In the genomic region with DNA sequence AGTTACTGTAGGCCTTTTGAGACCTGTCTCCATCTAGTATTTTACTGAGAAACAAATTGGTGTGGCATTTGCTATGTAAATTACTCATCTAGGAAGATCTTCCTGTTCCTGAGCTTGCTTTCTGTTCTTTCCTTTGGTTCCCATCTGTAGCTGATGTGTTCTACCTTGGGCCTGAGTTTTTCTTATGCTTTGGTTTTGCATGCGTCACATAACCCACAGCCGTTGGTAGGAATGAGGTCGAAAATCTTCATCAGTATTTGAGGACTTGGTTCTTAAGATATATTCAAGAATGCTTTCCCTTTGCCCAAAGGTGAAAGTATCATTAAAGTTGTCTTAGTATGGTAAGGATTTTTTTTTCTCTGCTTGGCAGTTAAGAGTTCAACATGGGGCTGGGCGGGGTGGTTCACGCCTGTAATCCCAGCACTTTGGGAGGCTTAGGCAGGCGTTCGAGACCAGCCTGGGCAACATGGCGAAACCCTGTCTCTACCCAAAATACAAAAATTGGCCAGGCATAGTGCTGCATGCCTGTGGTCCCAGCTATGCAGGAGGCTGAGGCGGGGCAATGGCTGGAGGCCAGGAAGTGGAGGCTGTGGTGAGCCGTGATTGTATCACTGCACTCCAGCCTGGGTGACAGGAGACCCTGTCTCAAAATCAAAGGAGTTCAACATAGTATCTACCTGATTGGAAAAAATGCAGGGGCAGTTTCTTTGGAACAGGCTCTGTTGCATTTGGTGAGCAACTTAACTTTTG, we compare ENCODE assay signal across 19 cellular contexts. TPM values are rescaled to one million over a fixed set of nuclear protein-coding genes. Genes with fewer than 3 reads are reported as not detected.
DNase-seq lines count a peak whose midpoint lies in the region; ATAC-seq and TF ChIP-seq lines count a peak whose summit lies in the region.
"Had no signal": no experiment of that assay in that cellular context is flagged by ENCODE, and none has a peak within 500 bp of the region (broad histone marks: within the 10 kb centered on the region; RNA-seq: fewer than 3 reads in every experiment).

No MANE protein-coding gene starts in this region.

- H3K4me2 ChIP-seq in SK-N-SH, result no peak overlapping the region

- H3K4me1 ChIP-seq in SK-N-SH (ENCODE audit: control insufficient read depth in 1 of 2, insufficient read depth in 2 of 2, low read depth in 1 of 2, low read length in 1 of 2), result peaks cover 12 to 39% of the 10 kb centered on the region in 2 experiments

- POLR2A ChIA-PET in SK-N-SH (lab: Yijun Ruan, JAX), result no interaction called here
- POLR2A ChIA-PET in naive thymus-derived CD8-positive, alpha-beta T cell (lab: Charles Lee), result no interaction called here

- H3K9me3 ChIP-seq in SK-N-SH, result no peaks in the 10 kb centered on the region
- H3K9me3 ChIP-seq: colonic mucosa, pancreas, thyroid gland had no signal

- H3K36me3 Mint-ChIP-seq in naive thymus-derived CD8-positive, alpha-beta T cell, result peaks cover 9 to 96% (median 42%) of the 10 kb centered on the region in 3 donors

- DNase-seq in SK-N-SH (no peak), HCEC 1CT (peak; percentile 12), astrocyte of the cerebellum (ENCODE audit: low read depth) (peak; percentile 49), islet precursor cell (peak; percentile 64), NCI-H510A (lab: John Stamatoyannopoulos, UW) (no peak), NCI-H526 (lab: John Stamatoyannopoulos, UW) (no peak)
- no peak for DNase-seq in naive thymus-derived CD8-positive, alpha-beta T cell
- DNase-seq: activated T-cell treated with anti-CD3 and anti-CD28 coated beads for 4 hours; C1 segment of cervical spinal cord; colonic mucosa; DMS79; NCI-H2081; NCI-H748 treated with DMSO at 0.1 percent for 48 hours; pancreas; stimulated activated CD4-positive, alpha-beta T cell treated with anti-CD3 and anti-CD28 coated beads, Interleukin-4, amount 100 ng/mL, for 4 hours; thyroid gland had no signal

- H3K27ac Mint-ChIP-seq in naive thymus-derived CD8-positive, alpha-beta T cell, result peak overlapping the region in 4 of 10 donors; percentile 0 to 60 (median 8)

- ATAC-seq in SK-N-SH treated with all-trans-retinoic acid at 6 μM for 48 hours, result no peak
- ATAC-seq in naive thymus-derived CD8-positive, alpha-beta T cell, result no peak
- ATAC-seq: pancreas had no signal

- peaks cover 2 to 17% (median 10%) of the 10 kb centered on the region in 4 donors for H3K4me1 Mint-ChIP-seq in naive thymus-derived CD8-positive, alpha-beta T cell

- peaks cover 53% of the 10 kb centered on the region for H4K20me1 ChIP-seq in SK-N-SH (ENCODE audit: insufficient read depth)

- no peaks in the 10 kb centered on the region for H3K9me2 ChIP-seq in SK-N-SH

- WGBS in SK-N-SH (ENCODE audit: low lambda C conversion rate), result 82% methylated on average over 10 of the region's 10 CpGs

- H3K9me3 Mint-ChIP-seq in naive thymus-derived CD8-positive, alpha-beta T cell, result peaks cover 0 to under 1% (median 0%) of the 10 kb centered on the region in 9 donors

- H3K36me3 ChIP-seq in SK-N-SH (replicated peaks in 1 of 2; ENCODE audit: control insufficient read depth in 1 of 2, insufficient read depth in 2 of 2, low read length in 1 of 2), result peaks cover 66 to 83% of the 10 kb centered on the region in 2 experiments

- H3F3A ChIP-seq in SK-N-SH (replicated peaks; ENCODE audit: insufficient read depth), result peaks cover 41% of the 10 kb centered on the region

- H2AFZ ChIP-seq in SK-N-SH (ENCODE audit: low read depth), result no peak overlapping the region

- TF ChIP-seq CTCF in SK-N-SH (IDR thresholded peaks at IDR 0.05), result no peak
- no peak for TF ChIP-seq CTCF in astrocyte of the cerebellum (IDR thresholded peaks at IDR 0.05; ENCODE audit: low read depth, low read length, missing control alignments)

- H3K4me3 ChIP-seq in SK-N-SH (ENCODE audit: low read depth in 2 of 2, low read length in 1 of 2), result no peak overlapping the region
- H3K4me3 ChIP-seq in astrocyte of the cerebellum (ENCODE audit: low read depth, low read length), result no peak overlapping the region
- H3K4me3 ChIP-seq: colonic mucosa, pancreas, thyroid gland had no signal

- peaks cover 72% of the 10 kb centered on the region for H3K79me2 ChIP-seq in SK-N-SH (ENCODE audit: insufficient read depth)

- in situ Hi-C loops in astrocyte of the cerebellum (cut with HindIII; ENCODE audit: low sequenced_read_pairs), result no loop called here

- H3K27ac ChIP-seq in SK-N-SH (ENCODE audit: low read depth in 2 of 2, low read length in 1 of 2), result peak overlapping the region in 1 of 2 experiments; percentile 15; a peak in 1 of 4 replicates
- H3K27ac ChIP-seq: 22Rv1, colonic mucosa, pancreas, thyroid gland had no signal

- no peak for TF ChIP-seq RAD21 in SK-N-SH (IDR thresholded peaks at IDR 0.05; ENCODE audit: low read length)

- CTCF ChIA-PET in SK-N-SH (lab: Yijun Ruan, JAX), result interaction anchor here (0.7 to 1.1 kb wide), 2 partner anchors 37 to 154 kb away, joined by 3 to 4 read pairs; no protein-coding TSS in a partner anchor

- H3K4me3 Mint-ChIP-seq in naive thymus-derived CD8-positive, alpha-beta T cell, result no peak overlapping the region
- H3K4me3 Mint-ChIP-seq: activated naive CD8-positive, alpha-beta T cell had no signal

- no peak for TF ChIP-seq EP300 in SK-N-SH (IDR thresholded peaks at IDR 0.05; ENCODE audit: borderline replicate concordance in 1 of 2, low read depth in 1 of 2, low read length in 1 of 2)

- no peak overlapping the region for H3K9ac ChIP-seq in SK-N-SH

- H3K27me3 Mint-ChIP-seq in naive thymus-derived CD8-positive, alpha-beta T cell, result no peaks in the 10 kb centered on the region
- H3K27me3 Mint-ChIP-seq: activated naive CD8-positive, alpha-beta T cell had no signal

- no peaks in the 10 kb centered on the region for H3K27me3 ChIP-seq in SK-N-SH (ENCODE audit: insufficient read depth)
- H3K27me3 ChIP-seq: colonic mucosa, pancreas, thyroid gland had no signal

TF ChIP-seq in SK-N-SH, 30 proteins besides CTCF, POLR2A, EP300 and RAD21 (continues in another document):
- peak; percentile 16; the same call in 1 of the 2 replicates for TF ChIP-seq TCF12 (IDR thresholded peaks at IDR 0.05)
- TF ChIP-seq, protein P1, sequence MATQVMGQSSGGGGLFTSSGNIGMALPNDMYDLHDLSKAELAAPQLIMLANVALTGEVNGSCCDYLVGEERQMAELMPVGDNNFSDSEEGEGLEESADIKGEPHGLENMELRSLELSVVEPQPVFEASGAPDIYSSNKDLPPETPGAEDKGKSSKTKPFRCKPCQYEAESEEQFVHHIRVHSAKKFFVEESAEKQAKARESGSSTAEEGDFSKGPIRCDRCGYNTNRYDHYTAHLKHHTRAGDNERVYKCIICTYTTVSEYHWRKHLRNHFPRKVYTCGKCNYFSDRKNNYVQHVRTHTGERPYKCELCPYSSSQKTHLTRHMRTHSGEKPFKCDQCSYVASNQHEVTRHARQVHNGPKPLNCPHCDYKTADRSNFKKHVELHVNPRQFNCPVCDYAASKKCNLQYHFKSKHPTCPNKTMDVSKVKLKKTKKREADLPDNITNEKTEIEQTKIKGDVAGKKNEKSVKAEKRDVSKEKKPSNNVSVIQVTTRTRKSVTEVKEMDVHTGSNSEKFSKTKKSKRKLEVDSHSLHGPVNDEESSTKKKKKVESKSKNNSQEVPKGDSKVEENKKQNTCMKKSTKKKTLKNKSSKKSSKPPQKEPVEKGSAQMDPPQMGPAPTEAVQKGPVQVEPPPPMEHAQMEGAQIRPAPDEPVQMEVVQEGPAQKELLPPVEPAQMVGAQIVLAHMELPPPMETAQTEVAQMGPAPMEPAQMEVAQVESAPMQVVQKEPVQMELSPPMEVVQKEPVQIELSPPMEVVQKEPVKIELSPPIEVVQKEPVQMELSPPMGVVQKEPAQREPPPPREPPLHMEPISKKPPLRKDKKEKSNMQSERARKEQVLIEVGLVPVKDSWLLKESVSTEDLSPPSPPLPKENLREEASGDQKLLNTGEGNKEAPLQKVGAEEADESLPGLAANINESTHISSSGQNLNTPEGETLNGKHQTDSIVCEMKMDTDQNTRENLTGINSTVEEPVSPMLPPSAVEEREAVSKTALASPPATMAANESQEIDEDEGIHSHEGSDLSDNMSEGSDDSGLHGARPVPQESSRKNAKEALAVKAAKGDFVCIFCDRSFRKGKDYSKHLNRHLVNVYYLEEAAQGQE (IDR thresholded peaks at IDR 0.05; ENCODE audit: low read depth, low read length), result no peak

TF ChIP-seq in SK-N-SH treated with all-trans-retinoic acid at 6 μM for 48 hours, 23 proteins besides CTCF, POLR2A, EP300 and RAD21 (continues in another document):
- TF ChIP-seq RARB (CRISPR knock-in tag; IDR thresholded peaks at IDR 0.05) (no peak), SNAI2 (CRISPR knock-in tag; IDR thresholded peaks at IDR 0.05) (no peak), TOX (CRISPR knock-in tag; IDR thresholded peaks at IDR 0.05; ENCODE audit: borderline replicate concordance) (no peak), ARNTL (CRISPR knock-in tag; IDR thresholded peaks at IDR 0.05; ENCODE audit: borderline replicate concordance, low read depth) (no peak), ZC3H10 (CRISPR knock-in tag; IDR thresholded peaks at IDR 0.05) (no peak), ESRRG (CRISPR knock-in tag; IDR thresholded peaks at IDR 0.05) (no peak), CSDC2 (CRISPR knock-in tag; IDR thresholded peaks at IDR 0.05) (no peak)

RNA-seq across cellular contexts. Expression of gene IST1, which starts 28.8 kb away (rescaled TPM):
- 133 and 187 TPM in 2 replicates for polyA plus RNA-seq in SK-N-SH (2012; rRNA removed)
- 123 and 127 TPM in 2 replicates for polyA plus RNA-seq in SK-N-SH (2012; cell fraction: cytosol; rRNA removed)
- 213 and 350 TPM in 2 replicates for polyA plus RNA-seq in SK-N-SH (2012; cell fraction: nucleus; rRNA removed)
- total RNA-seq in naive thymus-derived CD8-positive, alpha-beta T cell, result 100 to 1,000 TPM; 270 to 298 TPM
- polyA plus RNA-seq in naive thymus-derived CD8-positive, alpha-beta T cell, result 100 to 1,000 TPM; 115 to 161 (median 115) TPM

RNA-seq across cellular contexts. Expression of gene ZNF821, which starts 40.1 kb away (rescaled TPM):
- 7.7 and 8.8 TPM in 2 replicates for polyA plus RNA-seq in SK-N-SH (2012; rRNA removed)
- 5.7 and 7.4 TPM in 2 replicates for polyA plus RNA-seq in SK-N-SH (2012; cell fraction: cytosol; rRNA removed)
- polyA plus RNA-seq in SK-N-SH (2012; cell fraction: nucleus; rRNA removed), result 13.5 and 21.4 TPM in 2 replicates
- total RNA-seq in naive thymus-derived CD8-positive, alpha-beta T cell, result 1 to 10 TPM; 4.3 to 5.1 TPM
- polyA plus RNA-seq in naive thymus-derived CD8-positive, alpha-beta T cell, result 1 to 10 TPM; 4.3 to 5.4 (median 4.9) TPM

Comparison
In these comparisons a context has a peak if more than half of its experiments do, and no peak if none do; other contexts are left out.
1. DNase-seq: peak in HCEC 1CT (single experiment), astrocyte of the cerebellum (single experiment) and islet precursor cell (single experiment); none in SK-N-SH (single experiment), naive thymus-derived CD8-positive, alpha-beta T cell (0 of 10), NCI-H510A (single experiment) and NCI-H526 (0 of 2).